10 cellular contexts compared by ENCODE assay signal in genomic region chr1:182391028-182391361, GRCh38. TPM values are rescaled to one million over a fixed set of nuclear protein-coding genes. Genes with fewer than 3 reads are reported as not detected.
DNase-seq lines count a peak whose midpoint lies in the region; ATAC-seq and TF ChIP-seq lines count a peak whose summit lies in the region.
"Had no signal": no experiment of that assay in that cellular context is flagged by ENCODE, and none has a peak within 500 bp of the region (broad histone marks: within the 10 kb centered on the region; RNA-seq: fewer than 3 reads in every experiment).

No MANE protein-coding gene starts in this region.

- H3K4me3 ChIP-seq in GM12875 (ENCODE audit: low read depth, low read length) (peak overlapping the region; percentile 78), NB4 (ENCODE audit: low read depth, low read length) (peak overlapping the region; percentile 92)

- H3K36me3 Mint-ChIP-seq in chondrocyte (ENCODE audit: low read depth) (peaks cover 24% of the 10 kb centered on the region), mesothelial cell of epicardium (peaks cover 21% of the 10 kb centered on the region)

- ATAC-seq in GM19395 (IDR thresholded peaks at IDR 0.05; ENCODE audit: unreplicated experiment): no peak

- peak overlapping the region; percentile 96 for H3K27ac Mint-ChIP-seq in chondrocyte (ENCODE audit: unreplicated experiment)
- peak overlapping the region; percentile 98 for H3K27ac Mint-ChIP-seq in mesothelial cell of epicardium

- no peak for TF ChIP-seq POLR2A in NB4 (IDR thresholded peaks at IDR 0.05; ENCODE audit: extremely low read depth, insufficient read length)

- DNase-seq in NB4 (ENCODE audit: low read depth): no peak
- no peak for DNase-seq in chondrocyte (ENCODE audit: low spot score)
- DNase-seq in mesothelial cell of epicardium (ENCODE audit: low spot score in 2 of 2, unreplicated experiment in 2 of 2): peak in 1 of 2 experiments; percentile 27
- DNase-seq in stimulated activated CD4-positive, alpha-beta T cell treated with anti-CD3 and anti-CD28 coated beads, Interleukin-4, amount 100 ng/mL, for 4 hours: no peak
- DNase-seq in NCI-H1417 treated with DMSO at 0.1 percent for 48 hours (lab: John Stamatoyannopoulos, UW): no peak
- DNase-seq in GM19240 (ENCODE audit: insufficient read length, low spot score): no peak

- H3K4me1 Mint-ChIP-seq in chondrocyte (ENCODE audit: low read depth) (peaks cover 21% of the 10 kb centered on the region), mesothelial cell of epicardium (peaks cover 38% of the 10 kb centered on the region)

- H3K9me3 Mint-ChIP-seq in chondrocyte (ENCODE audit: low read depth) (no peaks in the 10 kb centered on the region), mesothelial cell of epicardium (no peaks in the 10 kb centered on the region)

- TF ChIP-seq CTCF in GM12875 (IDR thresholded peaks at IDR 0.05; ENCODE audit: borderline replicate concordance, insufficient read depth, low read depth, low read length) (no peak), NB4 (IDR thresholded peaks at IDR 0.05; ENCODE audit: low read depth, low read length) (no peak), chondrocyte (IDR thresholded peaks at IDR 0.05) (peak; percentile 54), mesothelial cell of epicardium (IDR thresholded peaks at IDR 0.05; ENCODE audit: unreplicated experiment) (no peak)

- H3K4me3 Mint-ChIP-seq in chondrocyte (ENCODE audit: unreplicated experiment): peak overlapping the region; percentile 99
- peak overlapping the region; percentile 94 for H3K4me3 Mint-ChIP-seq in mesothelial cell of epicardium

- H3K27me3 Mint-ChIP-seq in chondrocyte (ENCODE audit: low read depth): no peaks in the 10 kb centered on the region
- no peaks in the 10 kb centered on the region for H3K27me3 Mint-ChIP-seq in mesothelial cell of epicardium (ENCODE audit: low read depth)

RNA-seq across cellular contexts. Expression of gene GLUL, which starts 0.6 kb away (rescaled TPM):
- total RNA-seq in chondrocyte (79.1 to 122 TPM (median 94.4 TPM) in 3 replicates), mesothelial cell of epicardium (264 to 277 TPM (median 266 TPM) in 3 replicates)

RNA-seq across cellular contexts. Expression of gene TEDDM1, which starts 9.5 kb away (rescaled TPM):
- total RNA-seq in chondrocyte (not detected in 3 replicates), mesothelial cell of epicardium (not detected in 3 replicates)
- total RNA-seq: LHCN-M2, renal cortical epithelial cell had no signal

RNA-seq across cellular contexts. Expression of gene RGSL1, which starts 59.0 kb away (rescaled TPM):
- total RNA-seq in chondrocyte (not detected in 3 replicates), mesothelial cell of epicardium (not detected in 3 replicates)
- total RNA-seq: LHCN-M2 had no signal
